15 cellular contexts compared by ENCODE assay signal in genomic region chr9:129725841-129726251, GRCh38. TPM values are rescaled to one million over a fixed set of nuclear protein-coding genes. Genes with fewer than 3 reads are reported as not detected.
DNase-seq lines count a peak whose midpoint lies in the region; ATAC-seq and TF ChIP-seq lines count a peak whose summit lies in the region.
"Had no signal": no experiment of that assay in that cellular context is flagged by ENCODE, and none has a peak within 500 bp of the region (broad histone marks: within the 10 kb centered on the region; RNA-seq: fewer than 3 reads in every experiment).

No MANE protein-coding gene starts in this region.

- H3K4me2 ChIP-seq in SK-N-SH = no peak overlapping the region

- intact Hi-C loops in activated CD4-positive, alpha-beta T cell treated with anti-CD3 and anti-CD28 coated beads, Interleukin-2, amount 10 ng/mL, durations not matched to agents 24 days and 14 days (cut with micrococcal nuclease) = loop anchor here (5.0 kb wide), 1 partner anchor 84 kb away; the partner anchor contains the start of gene ASB6
- intact Hi-C loops in aorta (cut with DNase I) (loop anchor here (5.0 kb wide), 2 partner anchors 34 to 59 kb away; partner anchors contain the start of gene PRRX2 (in 1 of the 2)), colonic mucosa (cut with DNase I) (no loop called here)

- H3K27me3 ChIP-seq in SK-N-SH (ENCODE audit: insufficient read depth) (no peaks in the 10 kb centered on the region), aorta (ENCODE audit: control insufficient read depth in 1 of 2, insufficient read depth in 2 of 2, low read length in 1 of 2) (no peaks in the 10 kb centered on the region), colonic mucosa (peaks cover 4% of the 10 kb centered on the region)
- H3K27me3 ChIP-seq: neural progenitor cell, SJSA1 had no signal

- no peaks in the 10 kb centered on the region for H3F3A ChIP-seq in SK-N-SH (replicated peaks; ENCODE audit: insufficient read depth)

- peaks cover 4% of the 10 kb centered on the region for H3K4me1 Mint-ChIP-seq in activated CD4-positive, alpha-beta T cell treated with anti-CD3 and anti-CD28 coated beads, Interleukin-2, amount 10 ng/mL, durations not matched to agents 7 days and 5 days
- H3K4me1 Mint-ChIP-seq in activated CD4-positive, alpha-beta T cell treated with anti-CD3 and anti-CD28 coated beads, Interleukin-2, amount 10 ng/mL, durations not matched to agents 24 days and 14 days = peaks cover 4% of the 10 kb centered on the region
- peaks cover 8% of the 10 kb centered on the region for H3K4me1 Mint-ChIP-seq in mesothelial cell of epicardium
- H3K4me1 Mint-ChIP-seq: central memory CD8-positive, alpha-beta T cell had no signal

- no peak overlapping the region for H3K4me3 Mint-ChIP-seq in activated CD4-positive, alpha-beta T cell treated with anti-CD3 and anti-CD28 coated beads, Interleukin-2, amount 10 ng/mL, durations not matched to agents 7 days and 5 days
- no peak overlapping the region for H3K4me3 Mint-ChIP-seq in activated CD4-positive, alpha-beta T cell treated with anti-CD3 and anti-CD28 coated beads, Interleukin-2, amount 10 ng/mL, durations not matched to agents 24 days and 14 days
- no peak overlapping the region for H3K4me3 Mint-ChIP-seq in mesothelial cell of epicardium
- H3K4me3 Mint-ChIP-seq: activated CD4-positive, alpha-beta memory T cell treated with anti-CD3 and anti-CD28 coated beads for 36 hours; activated naive CD8-positive, alpha-beta T cell treated with anti-CD3 and anti-CD28 coated beads, Interleukin-2, amount 50 U/mL, for 24 hours; central memory CD8-positive, alpha-beta T cell; neural progenitor cell had no signal

- H3K27ac ChIP-seq in SK-N-SH (ENCODE audit: low read depth in 2 of 2, low read length in 1 of 2) (peak overlapping the region in 1 of 2 experiments; percentile 18; a peak in 1 of 4 replicates), aorta (ENCODE audit: low read depth in 1 of 2, low read length in 2 of 2) (peak overlapping the region; percentile 57 to 61), colonic mucosa (no peak overlapping the region)
- H3K27ac ChIP-seq: neural progenitor cell, transverse colon had no signal

- H3K36me3 Mint-ChIP-seq in activated CD4-positive, alpha-beta T cell treated with anti-CD3 and anti-CD28 coated beads, Interleukin-2, amount 10 ng/mL, durations not matched to agents 7 days and 5 days (ENCODE audit: low read depth) = no peaks in the 10 kb centered on the region
- no peaks in the 10 kb centered on the region for H3K36me3 Mint-ChIP-seq in activated CD4-positive, alpha-beta T cell treated with anti-CD3 and anti-CD28 coated beads, Interleukin-2, amount 10 ng/mL, durations not matched to agents 24 days and 14 days (ENCODE audit: low read depth)
- no peaks in the 10 kb centered on the region for H3K36me3 Mint-ChIP-seq in mesothelial cell of epicardium
- H3K36me3 Mint-ChIP-seq: activated CD4-positive, alpha-beta memory T cell treated with anti-CD3 and anti-CD28 coated beads for 36 hours; neural progenitor cell had no signal

- TF ChIP-seq RAD21 in SK-N-SH (IDR thresholded peaks at IDR 0.05; ENCODE audit: low read length) = no peak

- no peak overlapping the region for H2AFZ ChIP-seq in SK-N-SH (ENCODE audit: low read depth)
- H2AFZ ChIP-seq: neural progenitor cell had no signal

- peak; percentile 43 for ATAC-seq in aorta (ENCODE audit: low FRiP score)

- no peaks in the 10 kb centered on the region for H3K9me3 ChIP-seq in SK-N-SH
- no peaks in the 10 kb centered on the region for H3K9me3 ChIP-seq in aorta (ENCODE audit: control insufficient read depth, low read length)
- no peaks in the 10 kb centered on the region for H3K9me3 ChIP-seq in colonic mucosa
- H3K9me3 ChIP-seq: SJSA1, transverse colon had no signal

- CTCF ChIA-PET in activated CD4-positive, alpha-beta T cell treated with anti-CD3 and anti-CD28 coated beads, Interleukin-2, amount 10 ng/mL, durations not matched to agents 7 days and 5 days (lab: Charles Lee) = interaction anchor here (0.6 to 2.6 kb wide), 21 partner anchors 8 to 879 kb away, joined by 3 to 28 read pairs (median 4); partner anchors contain the start of gene GPR107
- CTCF ChIA-PET in SK-N-SH (lab: Yijun Ruan, JAX) = interaction anchor here (0.6 to 6.1 kb wide), 37 partner anchors 8 to 115 kb away, joined by 3 to 115 read pairs (median 9); partner anchors contain the start of genes ASB6 and PRRX2

- peaks cover 6% of the 10 kb centered on the region for H3K27me3 Mint-ChIP-seq in activated CD4-positive, alpha-beta T cell treated with anti-CD3 and anti-CD28 coated beads, Interleukin-2, amount 10 ng/mL, durations not matched to agents 7 days and 5 days
- peaks cover 8% of the 10 kb centered on the region for H3K27me3 Mint-ChIP-seq in activated CD4-positive, alpha-beta T cell treated with anti-CD3 and anti-CD28 coated beads, Interleukin-2, amount 10 ng/mL, durations not matched to agents 24 days and 14 days
- H3K27me3 Mint-ChIP-seq in mesothelial cell of epicardium (ENCODE audit: low read depth) = peaks cover 5% of the 10 kb centered on the region

- POLR2A ChIA-PET in activated CD4-positive, alpha-beta T cell treated with anti-CD3 and anti-CD28 coated beads, Interleukin-2, amount 10 ng/mL, durations not matched to agents 7 days and 5 days (lab: Charles Lee) = no interaction called here
- POLR2A ChIA-PET in SK-N-SH (lab: Yijun Ruan, JAX) = interaction anchor here (0.6 kb wide), 1 partner anchor 76 kb away, joined by 3 read pairs; no protein-coding TSS in a partner anchor

- TF ChIP-seq CTCF in SK-N-SH (IDR thresholded peaks at IDR 0.05) = no peak
- no peak for TF ChIP-seq CTCF in mesothelial cell of epicardium (IDR thresholded peaks at IDR 0.05; ENCODE audit: unreplicated experiment)
- no peak for TF ChIP-seq CTCF in colonic mucosa (IDR thresholded peaks at IDR 0.05)

- H3K4me3 ChIP-seq in SK-N-SH (ENCODE audit: low read depth in 2 of 2, low read length in 1 of 2) (no peak overlapping the region), aorta (ENCODE audit: low read length in 2 of 2) (no peak overlapping the region), colonic mucosa (no peak overlapping the region)
- H3K4me3 ChIP-seq: neural progenitor cell, SJSA1, transverse colon had no signal

- H3K36me3 ChIP-seq in SK-N-SH (replicated peaks in 1 of 2; ENCODE audit: control insufficient read depth in 1 of 2, insufficient read depth in 2 of 2, low read length in 1 of 2) (no peaks in the 10 kb centered on the region), aorta (ENCODE audit: control insufficient read depth in 1 of 2, insufficient read depth in 2 of 2, low read length in 1 of 2) (no peaks in the 10 kb centered on the region), colonic mucosa (no peaks in the 10 kb centered on the region)
- H3K36me3 ChIP-seq: neural progenitor cell, SJSA1, transverse colon had no signal

- no peaks in the 10 kb centered on the region for H3K9me2 ChIP-seq in SK-N-SH

- no peak for DNase-seq in activated CD4-positive, alpha-beta T cell treated with anti-CD3 and anti-CD28 coated beads, Interleukin-2, amount 10 ng/mL, durations not matched to agents 7 days and 5 days
- DNase-seq in activated CD4-positive, alpha-beta T cell treated with anti-CD3 and anti-CD28 coated beads, Interleukin-2, amount 10 ng/mL, durations not matched to agents 24 days and 14 days = no peak
- DNase-seq in SK-N-SH = peak; percentile 67
- DNase-seq in mesothelial cell of epicardium (ENCODE audit: low spot score in 2 of 2, unreplicated experiment in 2 of 2) = no peak
- DNase-seq in aorta = peak in 1 of 2 donors; percentile 62
- DNase-seq in inferior parietal cortex (ENCODE audit: extremely low spot score) = no peak
- DNase-seq in colonic mucosa = no peak
- no peak for DNase-seq in DMS53 (lab: John Stamatoyannopoulos, UW)
- DNase-seq: NCI-H446 treated with DMSO at 0.1 percent for 48 hours had no signal

- H3K9me3 Mint-ChIP-seq in activated CD4-positive, alpha-beta T cell treated with anti-CD3 and anti-CD28 coated beads, Interleukin-2, amount 10 ng/mL, durations not matched to agents 7 days and 5 days = no peaks in the 10 kb centered on the region
- no peaks in the 10 kb centered on the region for H3K9me3 Mint-ChIP-seq in activated CD4-positive, alpha-beta T cell treated with anti-CD3 and anti-CD28 coated beads, Interleukin-2, amount 10 ng/mL, durations not matched to agents 24 days and 14 days
- H3K9me3 Mint-ChIP-seq in mesothelial cell of epicardium = no peaks in the 10 kb centered on the region
- H3K9me3 Mint-ChIP-seq: activated CD4-positive, alpha-beta memory T cell treated with anti-CD3 and anti-CD28 coated beads for 36 hours; activated naive CD8-positive, alpha-beta T cell treated with anti-CD3 and anti-CD28 coated beads, Interleukin-2, amount 50 U/mL, for 24 hours; central memory CD8-positive, alpha-beta T cell; neural progenitor cell had no signal

- H3K9ac ChIP-seq in SK-N-SH (no peak overlapping the region), colonic mucosa (ENCODE audit: low read depth in 2 of 2, low read length in 2 of 2) (no peak overlapping the region)
- H3K9ac ChIP-seq: neural progenitor cell had no signal

- TF ChIP-seq EP300 in SK-N-SH (IDR thresholded peaks at IDR 0.05; ENCODE audit: borderline replicate concordance in 1 of 2, low read depth in 1 of 2, low read length in 1 of 2) = no peak

- WGBS in SK-N-SH (ENCODE audit: low lambda C conversion rate) = 24% methylated on average over 4 of the region's 10 CpGs
- 1 to 4% methylated on average over 10 of the region's 10 CpGs for WGBS in aorta, 2 donors

- H3K4me1 ChIP-seq in SK-N-SH (ENCODE audit: control insufficient read depth in 1 of 2, insufficient read depth in 2 of 2, low read depth in 1 of 2, low read length in 1 of 2) (peaks cover 0 to 7% of the 10 kb centered on the region in 2 experiments; a peak in 1 of 4 replicates), aorta (ENCODE audit: control insufficient read depth in 1 of 2, insufficient read depth in 2 of 2, low read length in 2 of 2) (no peaks in the 10 kb centered on the region), colonic mucosa (no peaks in the 10 kb centered on the region)

- no peaks in the 10 kb centered on the region for H4K20me1 ChIP-seq in SK-N-SH (ENCODE audit: insufficient read depth)

- peak overlapping the region; percentile 36 for H3K27ac Mint-ChIP-seq in activated CD4-positive, alpha-beta T cell treated with anti-CD3 and anti-CD28 coated beads, Interleukin-2, amount 10 ng/mL, durations not matched to agents 7 days and 5 days
- H3K27ac Mint-ChIP-seq in activated CD4-positive, alpha-beta T cell treated with anti-CD3 and anti-CD28 coated beads, Interleukin-2, amount 10 ng/mL, durations not matched to agents 24 days and 14 days = no peak overlapping the region
- peak overlapping the region; percentile 43 for H3K27ac Mint-ChIP-seq in mesothelial cell of epicardium
- H3K27ac Mint-ChIP-seq: activated CD4-positive, alpha-beta memory T cell treated with anti-CD3 and anti-CD28 coated beads for 36 hours; activated naive CD8-positive, alpha-beta T cell treated with anti-CD3 and anti-CD28 coated beads, Interleukin-2, amount 50 U/mL, for 24 hours; neural progenitor cell had no signal

- H3K79me2 ChIP-seq in SK-N-SH (ENCODE audit: insufficient read depth) = no peaks in the 10 kb centered on the region

RNA-seq across cellular contexts. Expression of gene PTGES, which starts 27.0 kb away (rescaled TPM):
- not detected for total RNA-seq in activated CD4-positive, alpha-beta T cell treated with anti-CD3 and anti-CD28 coated beads, Interleukin-2, amount 10 ng/mL, durations not matched to agents 7 days and 5 days
- 0.09 and 0.12 TPM in 2 replicates for total RNA-seq in activated CD4-positive, alpha-beta T cell treated with anti-CD3 and anti-CD28 coated beads, Interleukin-2, amount 10 ng/mL, durations not matched to agents 24 days and 14 days
- 3.2 and 5.2 TPM in 2 replicates for polyA plus RNA-seq in SK-N-SH (2012; rRNA removed)
- polyA plus RNA-seq in SK-N-SH (2012; cell fraction: cytosol; rRNA removed) = 3.2 and 4.2 TPM in 2 replicates
- 0.79 and 1.1 TPM in 2 replicates for polyA plus RNA-seq in SK-N-SH (2012; cell fraction: nucleus; rRNA removed)
- 28.4 to 30.1 TPM (median 29.6 TPM) in 3 replicates for total RNA-seq in mesothelial cell of epicardium
- 1 to 10 TPM; 3.5 to 9.1 TPM for total RNA-seq in aorta
- 1 to 10 TPM in 1 of 2 donors, under 1 TPM in 1; 0.13 to 2.3 TPM for polyA plus RNA-seq in aorta
- total RNA-seq in colonic mucosa = 1 to 10 TPM; 2.6 to 5.1 TPM
- total RNA-seq: activated CD4-positive, alpha-beta memory T cell treated with anti-CD3 and anti-CD28 coated beads for 36 hours had no signal
